1 cellular context compared by ENCODE assay signal in genomic region chr5:124740991-124741583, GRCh38.
TF ChIP-seq lines count a peak whose summit lies in the region.

No MANE protein-coding gene starts in this region.

TF ChIP-seq in HEK293, 187 proteins besides CTCF, POLR2A, EP300 and RAD21 (continued from another document and continues in another):
- TF ChIP-seq TCF7L2 (IDR thresholded peaks at IDR 0.05; ENCODE audit: borderline replicate concordance, low read depth, low read length) (peak; percentile 87), ZNF302 (tag by site-specific recombination; IDR thresholded peaks at IDR 0.05; ENCODE audit: low read depth) (peak; percentile 58; the same call in 1 of the 2 replicates), MZF1 (tag by site-specific recombination; IDR thresholded peaks at IDR 0.05; ENCODE audit: borderline replicate concordance) (peak; percentile 85), IKZF3 (tag by site-specific recombination; IDR thresholded peaks at IDR 0.05) (peak; percentile 98), ZFP37 (tag by site-specific recombination; IDR thresholded peaks at IDR 0.05) (0 out of 2 replicates have a peak, but pooled peaks have one; percentile 40), BCL11A (tag by site-specific recombination; IDR thresholded peaks at IDR 0.05; ENCODE audit: low read depth) (peak; percentile 100), ZNF626 (tag by site-specific recombination; IDR thresholded peaks at IDR 0.05) (no peak), SP3 (tag by site-specific recombination; IDR thresholded peaks at IDR 0.05) (peak; percentile 69), ZNF48 (tag by site-specific recombination; IDR thresholded peaks at IDR 0.05) (no peak), KLF10 (tag by site-specific recombination; IDR thresholded peaks at IDR 0.05) (peak; percentile 98), ZBTB48 (tag by site-specific recombination; IDR thresholded peaks at IDR 0.05) (peak; percentile 42; the same call in 1 of the 2 replicates), ZXDB (tag by site-specific recombination; IDR thresholded peaks at IDR 0.05) (peak; percentile 98), ZNF10 (tag by site-specific recombination; IDR thresholded peaks at IDR 0.05) (peak; percentile 91), ZNF138 (tag by site-specific recombination; IDR thresholded peaks at IDR 0.05; ENCODE audit: borderline replicate concordance) (no peak), HOXC10 (CRISPR knock-in tag; IDR thresholded peaks at IDR 0.05) (no peak), ZFHX2 (tag by site-specific recombination; conservative IDR thresholded peaks at IDR 0.05) (no peak), ZNF571 (tag by site-specific recombination; IDR thresholded peaks at IDR 0.05) (no peak), ZNF639 (tag by site-specific recombination; IDR thresholded peaks at IDR 0.05) (peak; percentile 99), SETDB1 (IDR thresholded peaks at IDR 0.05; ENCODE audit: insufficient read length, low read length) (no peak), ZNF658 (tag by site-specific recombination; IDR thresholded peaks at IDR 0.05) (no peak), ZNF473 (tag by site-specific recombination; IDR thresholded peaks at IDR 0.05) (no peak), ZBTB10 (tag by site-specific recombination; IDR thresholded peaks at IDR 0.05) (peak; percentile 31; the same call in 1 of the 2 replicates), ZNF677 (tag by site-specific recombination; IDR thresholded peaks at IDR 0.05) (no peak), ZIC2 (tag by site-specific recombination; IDR thresholded peaks at IDR 0.05) (no peak), TRIM28 (IDR thresholded peaks at IDR 0.05; ENCODE audit: borderline replicate concordance, low read length) (no peak), KLF1 (tag by site-specific recombination; IDR thresholded peaks at IDR 0.05) (peak; percentile 99), ZNF600 (tag by site-specific recombination; IDR thresholded peaks at IDR 0.05) (peak; percentile 16; the same call in 1 of the 2 replicates), ZNF416 (tag by site-specific recombination; IDR thresholded peaks at IDR 0.05) (no peak), YY1 (tag by site-specific recombination; IDR thresholded peaks at IDR 0.05) (peak; percentile 68), ZNF701 (tag by site-specific recombination; IDR thresholded peaks at IDR 0.05) (peak; percentile 100), SALL2 (tag by site-specific recombination; IDR thresholded peaks at IDR 0.05; ENCODE audit: borderline replicate concordance) (no peak), ZNF350 (tag by site-specific recombination; IDR thresholded peaks at IDR 0.05) (no peak), ZNF518A (tag by site-specific recombination; conservative IDR thresholded peaks at IDR 0.05; ENCODE audit: low read depth) (peak; percentile 48), PRDM4 (tag by site-specific recombination; IDR thresholded peaks at IDR 0.05) (peak; percentile 99), ZNF37A (tag by site-specific recombination; IDR thresholded peaks at IDR 0.05) (no peak), ZNF114 (tag by site-specific recombination; IDR thresholded peaks at IDR 0.05) (no peak), ZNF311 (tag by site-specific recombination; IDR thresholded peaks at IDR 0.05; ENCODE audit: borderline replicate concordance) (no peak), ZNF391 (tag by site-specific recombination; IDR thresholded peaks at IDR 0.05; ENCODE audit: borderline replicate concordance, low read depth) (peak; percentile 99), ZNF664 (tag by site-specific recombination; IDR thresholded peaks at IDR 0.05) (peak; percentile 85), ZBTB8A (tag by site-specific recombination; IDR thresholded peaks at IDR 0.05) (peak; percentile 88), ZNF621 (tag by site-specific recombination; IDR thresholded peaks at IDR 0.05) (no peak), ZNF274 (IDR thresholded peaks at IDR 0.05; ENCODE audit: low read length) (no peak), ZNF274 (tag by site-specific recombination; IDR thresholded peaks at IDR 0.05; ENCODE audit: borderline replicate concordance) (no peak), ZBTB17 (tag by site-specific recombination; IDR thresholded peaks at IDR 0.05) (peak; percentile 96)
- TF ChIP-seq, protein P1, sequence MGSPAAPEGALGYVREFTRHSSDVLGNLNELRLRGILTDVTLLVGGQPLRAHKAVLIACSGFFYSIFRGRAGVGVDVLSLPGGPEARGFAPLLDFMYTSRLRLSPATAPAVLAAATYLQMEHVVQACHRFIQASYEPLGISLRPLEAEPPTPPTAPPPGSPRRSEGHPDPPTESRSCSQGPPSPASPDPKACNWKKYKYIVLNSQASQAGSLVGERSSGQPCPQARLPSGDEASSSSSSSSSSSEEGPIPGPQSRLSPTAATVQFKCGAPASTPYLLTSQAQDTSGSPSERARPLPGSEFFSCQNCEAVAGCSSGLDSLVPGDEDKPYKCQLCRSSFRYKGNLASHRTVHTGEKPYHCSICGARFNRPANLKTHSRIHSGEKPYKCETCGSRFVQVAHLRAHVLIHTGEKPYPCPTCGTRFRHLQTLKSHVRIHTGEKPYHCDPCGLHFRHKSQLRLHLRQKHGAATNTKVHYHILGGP (tag by site-specific recombination; IDR thresholded peaks at IDR 0.05) = peak; percentile 93
- TF ChIP-seq, protein P2, sequence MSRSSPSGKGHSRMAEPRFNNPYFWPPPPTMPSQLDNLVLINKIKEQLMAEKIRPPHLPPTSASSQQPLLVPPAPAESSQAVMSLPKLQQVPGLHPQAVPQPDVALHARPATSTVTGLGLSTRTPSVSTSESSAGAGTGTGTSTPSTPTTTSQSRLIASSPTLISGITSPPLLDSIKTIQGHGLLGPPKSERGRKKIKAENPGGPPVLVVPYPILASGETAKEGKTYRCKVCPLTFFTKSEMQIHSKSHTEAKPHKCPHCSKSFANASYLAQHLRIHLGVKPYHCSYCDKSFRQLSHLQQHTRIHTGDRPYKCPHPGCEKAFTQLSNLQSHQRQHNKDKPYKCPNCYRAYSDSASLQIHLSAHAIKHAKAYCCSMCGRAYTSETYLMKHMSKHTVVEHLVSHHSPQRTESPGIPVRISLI (tag by site-specific recombination; IDR thresholded peaks at IDR 0.05) = peak; percentile 100
- TF ChIP-seq, protein P3, sequence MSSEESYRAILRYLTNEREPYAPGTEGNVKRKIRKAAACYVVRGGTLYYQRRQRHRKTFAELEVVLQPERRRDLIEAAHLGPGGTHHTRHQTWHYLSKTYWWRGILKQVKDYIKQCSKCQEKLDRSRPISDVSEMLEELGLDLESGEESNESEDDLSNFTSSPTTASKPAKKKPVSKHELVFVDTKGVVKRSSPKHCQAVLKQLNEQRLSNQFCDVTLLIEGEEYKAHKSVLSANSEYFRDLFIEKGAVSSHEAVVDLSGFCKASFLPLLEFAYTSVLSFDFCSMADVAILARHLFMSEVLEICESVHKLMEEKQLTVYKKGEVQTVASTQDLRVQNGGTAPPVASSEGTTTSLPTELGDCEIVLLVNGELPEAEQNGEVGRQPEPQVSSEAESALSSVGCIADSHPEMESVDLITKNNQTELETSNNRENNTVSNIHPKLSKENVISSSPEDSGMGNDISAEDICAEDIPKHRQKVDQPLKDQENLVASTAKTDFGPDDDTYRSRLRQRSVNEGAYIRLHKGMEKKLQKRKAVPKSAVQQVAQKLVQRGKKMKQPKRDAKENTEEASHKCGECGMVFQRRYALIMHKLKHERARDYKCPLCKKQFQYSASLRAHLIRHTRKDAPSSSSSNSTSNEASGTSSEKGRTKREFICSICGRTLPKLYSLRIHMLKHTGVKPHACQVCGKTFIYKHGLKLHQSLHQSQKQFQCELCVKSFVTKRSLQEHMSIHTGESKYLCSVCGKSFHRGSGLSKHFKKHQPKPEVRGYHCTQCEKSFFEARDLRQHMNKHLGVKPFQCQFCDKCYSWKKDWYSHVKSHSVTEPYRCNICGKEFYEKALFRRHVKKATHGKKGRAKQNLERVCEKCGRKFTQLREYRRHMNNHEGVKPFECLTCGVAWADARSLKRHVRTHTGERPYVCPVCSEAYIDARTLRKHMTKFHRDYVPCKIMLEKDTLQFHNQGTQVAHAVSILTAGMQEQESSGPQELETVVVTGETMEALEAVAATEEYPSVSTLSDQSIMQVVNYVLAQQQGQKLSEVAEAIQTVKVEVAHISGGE (tag by site-specific recombination; conservative IDR thresholded peaks at IDR 0.05; ENCODE audit: low read depth) = no peak
- TF ChIP-seq, protein P4, sequence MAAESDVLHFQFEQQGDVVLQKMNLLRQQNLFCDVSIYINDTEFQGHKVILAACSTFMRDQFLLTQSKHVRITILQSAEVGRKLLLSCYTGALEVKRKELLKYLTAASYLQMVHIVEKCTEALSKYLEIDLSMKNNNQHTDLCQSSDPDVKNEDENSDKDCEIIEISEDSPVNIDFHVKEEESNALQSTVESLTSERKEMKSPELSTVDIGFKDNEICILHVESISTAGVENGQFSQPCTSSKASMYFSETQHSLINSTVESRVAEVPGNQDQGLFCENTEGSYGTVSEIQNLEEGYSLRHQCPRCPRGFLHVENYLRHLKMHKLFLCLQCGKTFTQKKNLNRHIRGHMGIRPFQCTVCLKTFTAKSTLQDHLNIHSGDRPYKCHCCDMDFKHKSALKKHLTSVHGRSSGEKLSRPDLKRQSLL (tag by site-specific recombination; IDR thresholded peaks at IDR 0.05) = peak; percentile 93
